ENCODE assay signal across 1 cellular context in the genomic region with DNA sequence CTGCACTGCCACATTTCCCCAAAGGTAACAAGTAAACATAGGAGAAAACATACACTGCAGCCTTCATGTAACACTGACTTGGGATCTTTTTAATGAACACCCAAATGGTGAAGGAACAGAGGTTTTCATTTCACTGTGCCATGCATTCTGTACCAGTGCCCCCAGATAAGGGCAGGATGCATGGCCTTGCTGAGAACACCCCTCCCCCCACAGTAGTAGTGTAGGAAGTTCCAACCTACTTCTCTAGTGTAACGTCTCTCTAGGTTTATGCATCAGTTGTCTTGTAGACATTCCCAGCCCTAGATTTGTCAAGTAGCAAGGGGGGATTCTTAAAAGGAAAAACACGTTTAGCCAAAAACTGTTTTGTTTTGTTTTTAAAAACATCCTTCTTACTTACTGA.
TF ChIP-seq lines count a peak whose summit lies in the region.

No MANE protein-coding gene starts in this region.

TF ChIP-seq in GM12878, 131 proteins besides CTCF, POLR2A, EP300 and RAD21:
- TF ChIP-seq, protein P1, sequence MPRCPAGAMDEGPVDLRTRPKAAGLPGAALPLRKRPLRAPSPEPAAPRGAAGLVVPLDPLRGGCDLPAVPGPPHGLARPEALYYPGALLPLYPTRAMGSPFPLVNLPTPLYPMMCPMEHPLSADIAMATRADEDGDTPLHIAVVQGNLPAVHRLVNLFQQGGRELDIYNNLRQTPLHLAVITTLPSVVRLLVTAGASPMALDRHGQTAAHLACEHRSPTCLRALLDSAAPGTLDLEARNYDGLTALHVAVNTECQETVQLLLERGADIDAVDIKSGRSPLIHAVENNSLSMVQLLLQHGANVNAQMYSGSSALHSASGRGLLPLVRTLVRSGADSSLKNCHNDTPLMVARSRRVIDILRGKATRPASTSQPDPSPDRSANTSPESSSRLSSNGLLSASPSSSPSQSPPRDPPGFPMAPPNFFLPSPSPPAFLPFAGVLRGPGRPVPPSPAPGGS (IDR thresholded peaks at IDR 0.05; ENCODE audit: borderline replicate concordance, insufficient read depth, low read depth, low read length, poor library complexity, severe bottlenecking), result no peak
- TF ChIP-seq FOXM1 (IDR thresholded peaks at IDR 0.05; ENCODE audit: low read depth, low read length), result no peak
